ENCODE assay signal across 16 cellular contexts in the genomic region with DNA sequence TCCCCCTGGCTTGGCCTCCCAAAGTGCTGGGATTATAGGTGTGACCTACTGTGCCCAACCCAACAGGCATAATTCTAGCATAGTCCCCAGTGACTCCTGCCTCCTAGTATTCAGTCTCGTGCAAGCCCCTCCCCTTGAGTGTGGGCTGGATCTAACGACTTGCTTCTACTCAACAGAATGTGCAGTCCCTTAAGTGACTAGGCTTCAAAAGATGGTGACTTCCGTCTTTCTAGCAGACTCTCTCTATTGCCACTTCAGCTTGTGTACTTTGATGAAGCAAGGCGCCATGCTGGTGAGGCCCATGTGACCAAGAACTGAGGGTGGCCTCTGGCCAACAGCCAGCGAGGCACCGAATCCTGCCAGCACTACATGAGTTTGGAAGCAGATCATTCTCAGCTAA.
DNase-seq lines count a peak whose midpoint lies in the region; ATAC-seq, FAIRE-seq and TF ChIP-seq lines count a peak whose summit lies in the region.
"Had no signal": no experiment of that assay in that cellular context is flagged by ENCODE, and none has a peak within 500 bp of the region (broad histone marks: within the 10 kb centered on the region; RNA-seq: fewer than 3 reads in every experiment).

No MANE protein-coding gene starts in this region.

- TF ChIP-seq RAD21 in GM12878 (IDR thresholded peaks at IDR 0.05; ENCODE audit: insufficient read depth, low read depth, low read length), result no peak

- H3K4me2 ChIP-seq in GM12878 (ENCODE audit: control insufficient read depth, insufficient read depth), result no peak overlapping the region
- H3K4me2 ChIP-seq: A549, PC-9 had no signal

- H3K27ac ChIP-seq in GM12878 (ENCODE audit: control insufficient read depth, insufficient read depth), result no peak overlapping the region
- H3K27ac ChIP-seq: A549, brain microvascular endothelial cell, parathyroid adenoma, PC-9, VCaP had no signal

- no peaks in the 10 kb centered on the region for H4K20me1 ChIP-seq in GM12878 (ENCODE audit: control insufficient read depth, insufficient read depth)

- TF ChIP-seq EP300 in GM12878 (IDR thresholded peaks at IDR 0.05; ENCODE audit: borderline replicate concordance in 1 of 2, control insufficient read depth in 1 of 2, low read depth in 2 of 2, low read length in 2 of 2), result no peak

- TF ChIP-seq CTCF in GM12878 (IDR thresholded peaks at IDR 0.05 in 2 of 3, conservative IDR thresholded peaks at IDR 0.05 in 1 of 3; ENCODE audit: control insufficient read depth in 2 of 3, extremely low read depth in 1 of 3, insufficient read depth in 1 of 3, low read depth in 3 of 3, low read length in 3 of 3), result no peak

- TF ChIP-seq POLR2A in GM12878 (IDR thresholded peaks at IDR 0.05; ENCODE audit: low read depth, low read length), result no peak

- no peak overlapping the region for H2AFZ ChIP-seq in GM12878 (ENCODE audit: control insufficient read depth, low read depth, low read length)
- H2AFZ ChIP-seq: parathyroid adenoma, PC-9 had no signal

- intact Hi-C loops in GM12878 (cut with micrococcal nuclease; ENCODE audit: unreplicated experiment), result no loop called here

- H3K4me1 Mint-ChIP-seq in T-helper 2 cell treated with Interferon-gamma antibody and Interleukin-4, amounts not matched to agents 5 μg/mL and 100 μg/mL, for 36 hours (ENCODE audit: low read depth), result peaks cover 30% of the 10 kb centered on the region
- peaks cover 72% of the 10 kb centered on the region for H3K4me1 Mint-ChIP-seq in stimulated activated effector memory CD8-positive, alpha-beta T cell treated with anti-CD3 and anti-CD28 coated beads, Interleukin-12 subunit alpha, Interleukin-12 subunit beta, amount 100 ng/mL, for 72 hours

- peaks cover 54% of the 10 kb centered on the region for H3K36me3 Mint-ChIP-seq in T-helper 2 cell treated with Interferon-gamma antibody and Interleukin-4, amounts not matched to agents 5 μg/mL and 100 μg/mL, for 36 hours (ENCODE audit: low read depth)
- peaks cover 100% of the 10 kb centered on the region for H3K36me3 Mint-ChIP-seq in stimulated activated effector memory CD8-positive, alpha-beta T cell treated with anti-CD3 and anti-CD28 coated beads, Interleukin-12 subunit alpha, Interleukin-12 subunit beta, amount 100 ng/mL, for 72 hours

- RAD21 ChIA-PET in GM12878 (lab: Charles Lee; ENCODE audit: unreplicated experiment), result no interaction called here

- BruUV-seq in GM12878 (replicated peaks; lab: Mats Ljungman, UMichigan), result TSS peak; percentile 3

- H3K79me2 ChIP-seq in GM12878 (ENCODE audit: control insufficient read depth, insufficient read depth, low read length), result no peaks in the 10 kb centered on the region
- H3K79me2 ChIP-seq: parathyroid adenoma had no signal

- 46% methylated on average over 6 of the region's 6 CpGs for WGBS in GM12878 (ENCODE audit: insufficient coverage, insufficient replicate concordance, low lambda C conversion rate, missing lambda C conversion rate)

- no peaks in the 10 kb centered on the region for H3K9me3 ChIP-seq in GM12878 (replicated peaks; ENCODE audit: control insufficient read depth, insufficient read depth, low read length)
- H3K9me3 ChIP-seq: A549, MG63 had no signal

- no peaks in the 10 kb centered on the region for H3K9me3 Mint-ChIP-seq in T-helper 2 cell treated with Interferon-gamma antibody and Interleukin-4, amounts not matched to agents 5 μg/mL and 100 μg/mL, for 36 hours
- H3K9me3 Mint-ChIP-seq in stimulated activated effector memory CD8-positive, alpha-beta T cell treated with anti-CD3 and anti-CD28 coated beads, Interleukin-12 subunit alpha, Interleukin-12 subunit beta, amount 100 ng/mL, for 72 hours, result no peaks in the 10 kb centered on the region

- H3K27ac Mint-ChIP-seq in T-helper 2 cell treated with Interferon-gamma antibody and Interleukin-4, amounts not matched to agents 5 μg/mL and 100 μg/mL, for 36 hours, result peak overlapping the region; percentile 78
- H3K27ac Mint-ChIP-seq in stimulated activated effector memory CD8-positive, alpha-beta T cell treated with anti-CD3 and anti-CD28 coated beads, Interleukin-12 subunit alpha, Interleukin-12 subunit beta, amount 100 ng/mL, for 72 hours, result peak overlapping the region; percentile 84

- POLR2A ChIA-PET in GM12878 (lab: Charles Lee), result no interaction called here

- H3K9ac ChIP-seq in GM12878 (ENCODE audit: control insufficient read depth, insufficient read depth, low read length), result no peak overlapping the region
- H3K9ac ChIP-seq: parathyroid adenoma had no signal

- no peaks in the 10 kb centered on the region for H3K27me3 ChIP-seq in GM12878 (replicated peaks in 1 of 2; ENCODE audit: control insufficient read depth in 2 of 2, insufficient read depth in 2 of 2, low read length in 1 of 2)
- H3K27me3 ChIP-seq: brain microvascular endothelial cell, MG63 had no signal

- no peak for ATAC-seq in GM12878
- ATAC-seq in stimulated activated effector memory CD8-positive, alpha-beta T cell treated with anti-CD3 and anti-CD28 coated beads, Interleukin-12 subunit alpha, Interleukin-12 subunit beta, amount 100 ng/mL, for 72 hours, result peak; percentile 62
- no peak for ATAC-seq in HG03520 (IDR thresholded peaks at IDR 0.05; ENCODE audit: unreplicated experiment)
- ATAC-seq in HG02852 (IDR thresholded peaks at IDR 0.05; ENCODE audit: unreplicated experiment), result no peak
- ATAC-seq: A549 had no signal

- no peaks in the 10 kb centered on the region for H3K27me3 Mint-ChIP-seq in T-helper 2 cell treated with Interferon-gamma antibody and Interleukin-4, amounts not matched to agents 5 μg/mL and 100 μg/mL, for 36 hours (ENCODE audit: low read depth)

- H3K4me3 Mint-ChIP-seq in T-helper 2 cell treated with Interferon-gamma antibody and Interleukin-4, amounts not matched to agents 5 μg/mL and 100 μg/mL, for 36 hours, result peak overlapping the region; percentile 15
- peak overlapping the region; percentile 44 for H3K4me3 Mint-ChIP-seq in stimulated activated effector memory CD8-positive, alpha-beta T cell treated with anti-CD3 and anti-CD28 coated beads, Interleukin-12 subunit alpha, Interleukin-12 subunit beta, amount 100 ng/mL, for 72 hours

- H3K36me3 ChIP-seq in GM12878 (ENCODE audit: control insufficient read depth in 2 of 2, insufficient read depth in 2 of 2, low read length in 1 of 2), result peaks cover 17 to 34% of the 10 kb centered on the region in 2 experiments
- H3K36me3 ChIP-seq: MG63 had no signal

- CTCF ChIA-PET in GM12878 (lab: Yijun Ruan, JAX), result no interaction called here

- peaks cover 2% of the 10 kb centered on the region; the same call in 1 of the 2 replicates for H3K4me1 ChIP-seq in GM12878 (ENCODE audit: control insufficient read depth, insufficient read depth, low read length)
- H3K4me1 ChIP-seq: A549 had no signal

- SMC1A ChIA-PET in GM12878 (lab: Charles Lee; ENCODE audit: uncharacterized antibody, unreplicated experiment), result interaction anchor here (0.9 to 1.9 kb wide), 2 partner anchors 11 to 281 kb away, joined by 3 to 4 read pairs; no protein-coding TSS in a partner anchor

- in situ Hi-C loops in GM12878 (cut with MboI), result loop anchor here (25.0 kb wide), 1 partner anchor 597 kb away; no protein-coding TSS in a partner anchor

- H3K4me3 ChIP-seq in GM12878, result no peak overlapping the region
- H3K4me3 ChIP-seq: A549, MG63, PC-9 had no signal

- DNase-seq in NCI-H2227 (lab: John Stamatoyannopoulos, UW; ENCODE audit: unreplicated experiment) (peak; percentile 23), NCI-H2227 treated with DMSO at 0.1 percent for 48 hours (lab: John Stamatoyannopoulos, UW) (no peak), GM12878 (ENCODE audit: low read depth, low spot score) (no peak), NCI-H128 (lab: John Stamatoyannopoulos, UW; ENCODE audit: unreplicated experiment) (no peak)
- DNase-seq in T-helper 2 cell treated with Interferon-gamma antibody and Interleukin-4, amounts not matched to agents 5 μg/mL and 100 μg/mL, for 36 hours (ENCODE audit: low spot score), result no peak
- no peak for DNase-seq in stimulated activated effector memory CD8-positive, alpha-beta T cell treated with anti-CD3 and anti-CD28 coated beads, Interleukin-12 subunit alpha, Interleukin-12 subunit beta, amount 100 ng/mL, for 72 hours (ENCODE audit: low spot score in 2 of 2)
- DNase-seq: brain microvascular endothelial cell, kidney glomerular epithelial cell, MG63, PC-9 had no signal

- FAIRE-seq in GM12878 (lab: Jason Lieb, UNC), result no peak
- FAIRE-seq: A549, H1 had no signal

TF ChIP-seq in GM12878, 131 proteins besides CTCF, POLR2A, EP300 and RAD21 (continues in another document):
- TF ChIP-seq TBL1XR1 (IDR thresholded peaks at IDR 0.05; ENCODE audit: low read depth, low read length) (no peak), YY1 (IDR thresholded peaks at IDR 0.05; ENCODE audit: low read depth, low read length) (no peak), MTA3 (IDR thresholded peaks at IDR 0.05; ENCODE audit: borderline replicate concordance, low read length) (no peak), MAX (IDR thresholded peaks at IDR 0.05; ENCODE audit: low read depth, low read length) (no peak), POU2F2 (IDR thresholded peaks at IDR 0.05; ENCODE audit: borderline replicate concordance, low read depth, low read length) (no peak)
